Comparison of ENCODE assay signal across 1 cellular context in the genomic region with DNA sequence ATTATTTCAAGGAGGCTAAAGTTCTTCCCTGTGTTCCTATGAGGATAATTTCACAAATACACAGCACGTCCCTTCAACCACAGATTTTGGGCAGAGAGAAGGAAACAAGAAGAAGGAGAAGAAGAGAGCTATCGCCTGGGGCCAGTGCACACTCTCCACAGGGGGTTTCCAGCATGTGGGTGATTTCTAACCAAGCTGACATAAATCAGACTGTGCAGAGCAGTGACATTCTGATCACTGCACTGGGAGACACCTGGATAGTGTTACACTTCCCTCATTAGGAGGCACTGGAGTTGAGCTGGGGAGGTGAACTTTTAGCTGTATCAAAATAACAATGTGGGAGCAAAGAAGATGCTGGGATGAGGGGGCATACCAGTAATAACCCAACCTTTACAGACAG.
TF ChIP-seq lines count a peak whose summit lies in the region.

No MANE protein-coding gene starts in this region.

TF ChIP-seq in GM12878, 131 proteins besides CTCF, POLR2A, EP300 and RAD21 (continued from another document and continues in another):
- TF ChIP-seq MTA2 (IDR thresholded peaks at IDR 0.05; ENCODE audit: low read depth) (peak; percentile 47), GATAD2B (conservative IDR thresholded peaks at IDR 0.05; ENCODE audit: low read depth) (peak; percentile 53; the same call in 1 of the 2 replicates), CBX5 (IDR thresholded peaks at IDR 0.05; ENCODE audit: low read depth) (no peak), YY1 (IDR thresholded peaks at IDR 0.05; ENCODE audit: low read depth, low read length) (no peak), SIN3A (IDR thresholded peaks at IDR 0.05; ENCODE audit: low read depth, low read length) (no peak), RFX5 (IDR thresholded peaks at IDR 0.05; ENCODE audit: low read depth, low read length) (no peak), FOS (IDR thresholded peaks at IDR 0.05; ENCODE audit: borderline replicate concordance, extremely low read depth, insufficient read length) (no peak), HDAC6 (IDR thresholded peaks at IDR 0.05; ENCODE audit: unreplicated experiment) (no peak), MEF2A (IDR thresholded peaks at IDR 0.05; ENCODE audit: insufficient read depth, low read depth, low read length) (no peak), IKZF1 (conservative IDR thresholded peaks at IDR 0.05) (peak; percentile 75), SREBF1 (IDR thresholded peaks at IDR 0.05; ENCODE audit: low read length) (no peak), JUND (IDR thresholded peaks at IDR 0.05; ENCODE audit: low read depth, low read length) (no peak), IKZF2 (IDR thresholded peaks at IDR 0.05) (peak; percentile 63 to 70; a peak in 2 of 4 replicates), TCF3 (IDR thresholded peaks at IDR 0.05; ENCODE audit: borderline replicate concordance, insufficient read depth, low read depth, low read length) (no peak), GABPA (IDR thresholded peaks at IDR 0.05; ENCODE audit: low read depth) (no peak), SUPT20H (IDR thresholded peaks at IDR 0.05; ENCODE audit: borderline replicate concordance, control insufficient read depth, low read depth, low read length) (no peak), POLR2AphosphoS2 (IDR thresholded peaks at IDR 0.05; ENCODE audit: low read depth, low read length) (no peak), STAT3 (IDR thresholded peaks at IDR 0.05; ENCODE audit: low read depth, low read length) (no peak), SPI1 (IDR thresholded peaks at IDR 0.05; ENCODE audit: borderline replicate concordance, insufficient read depth, low read depth, low read length) (peak; percentile 26; the same call in 1 of the 2 replicates), CEBPB (IDR thresholded peaks at IDR 0.05; ENCODE audit: borderline replicate concordance in 1 of 2, low read depth in 2 of 2, low read length in 2 of 2) (no peak), TCF12 (IDR thresholded peaks at IDR 0.05; ENCODE audit: low read depth, low read length) (no peak), DPF2 (IDR thresholded peaks at IDR 0.05) (peak; percentile 64; the same call in 1 of the 2 replicates), PAX5 (IDR thresholded peaks at IDR 0.05; ENCODE audit: borderline replicate concordance, low read depth, low read length) (peak; percentile 38; the same call in 1 of the 2 replicates), ZNF274 (IDR thresholded peaks at IDR 0.05; ENCODE audit: insufficient read depth, insufficient read length) (no peak), STAT1 (conservative IDR thresholded peaks at IDR 0.05) (no peak), CBFB (IDR thresholded peaks at IDR 0.05; ENCODE audit: low read depth) (no peak), JUNB (IDR thresholded peaks at IDR 0.05) (no peak), HDAC2 (IDR thresholded peaks at IDR 0.05) (no peak), LARP7 (IDR thresholded peaks at IDR 0.05) (no peak), ASH2L (IDR thresholded peaks at IDR 0.05; ENCODE audit: borderline replicate concordance, low read depth) (no peak), TARDBP (IDR thresholded peaks at IDR 0.05; ENCODE audit: borderline replicate concordance) (no peak), NBN (IDR thresholded peaks at IDR 0.05) (0 out of 2 replicates have a peak, but pooled peaks have one; percentile 15), ZNF24 (IDR thresholded peaks at IDR 0.05) (no peak)
- TF ChIP-seq, protein P1, sequence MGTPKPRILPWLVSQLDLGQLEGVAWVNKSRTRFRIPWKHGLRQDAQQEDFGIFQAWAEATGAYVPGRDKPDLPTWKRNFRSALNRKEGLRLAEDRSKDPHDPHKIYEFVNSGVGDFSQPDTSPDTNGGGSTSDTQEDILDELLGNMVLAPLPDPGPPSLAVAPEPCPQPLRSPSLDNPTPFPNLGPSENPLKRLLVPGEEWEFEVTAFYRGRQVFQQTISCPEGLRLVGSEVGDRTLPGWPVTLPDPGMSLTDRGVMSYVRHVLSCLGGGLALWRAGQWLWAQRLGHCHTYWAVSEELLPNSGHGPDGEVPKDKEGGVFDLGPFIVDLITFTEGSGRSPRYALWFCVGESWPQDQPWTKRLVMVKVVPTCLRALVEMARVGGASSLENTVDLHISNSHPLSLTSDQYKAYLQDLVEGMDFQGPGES (IDR thresholded peaks at IDR 0.05) = no peak
- TF ChIP-seq, protein P2, sequence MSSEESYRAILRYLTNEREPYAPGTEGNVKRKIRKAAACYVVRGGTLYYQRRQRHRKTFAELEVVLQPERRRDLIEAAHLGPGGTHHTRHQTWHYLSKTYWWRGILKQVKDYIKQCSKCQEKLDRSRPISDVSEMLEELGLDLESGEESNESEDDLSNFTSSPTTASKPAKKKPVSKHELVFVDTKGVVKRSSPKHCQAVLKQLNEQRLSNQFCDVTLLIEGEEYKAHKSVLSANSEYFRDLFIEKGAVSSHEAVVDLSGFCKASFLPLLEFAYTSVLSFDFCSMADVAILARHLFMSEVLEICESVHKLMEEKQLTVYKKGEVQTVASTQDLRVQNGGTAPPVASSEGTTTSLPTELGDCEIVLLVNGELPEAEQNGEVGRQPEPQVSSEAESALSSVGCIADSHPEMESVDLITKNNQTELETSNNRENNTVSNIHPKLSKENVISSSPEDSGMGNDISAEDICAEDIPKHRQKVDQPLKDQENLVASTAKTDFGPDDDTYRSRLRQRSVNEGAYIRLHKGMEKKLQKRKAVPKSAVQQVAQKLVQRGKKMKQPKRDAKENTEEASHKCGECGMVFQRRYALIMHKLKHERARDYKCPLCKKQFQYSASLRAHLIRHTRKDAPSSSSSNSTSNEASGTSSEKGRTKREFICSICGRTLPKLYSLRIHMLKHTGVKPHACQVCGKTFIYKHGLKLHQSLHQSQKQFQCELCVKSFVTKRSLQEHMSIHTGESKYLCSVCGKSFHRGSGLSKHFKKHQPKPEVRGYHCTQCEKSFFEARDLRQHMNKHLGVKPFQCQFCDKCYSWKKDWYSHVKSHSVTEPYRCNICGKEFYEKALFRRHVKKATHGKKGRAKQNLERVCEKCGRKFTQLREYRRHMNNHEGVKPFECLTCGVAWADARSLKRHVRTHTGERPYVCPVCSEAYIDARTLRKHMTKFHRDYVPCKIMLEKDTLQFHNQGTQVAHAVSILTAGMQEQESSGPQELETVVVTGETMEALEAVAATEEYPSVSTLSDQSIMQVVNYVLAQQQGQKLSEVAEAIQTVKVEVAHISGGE (CRISPR knock-in tag; IDR thresholded peaks at IDR 0.05) = no peak
- TF ChIP-seq, protein P3, sequence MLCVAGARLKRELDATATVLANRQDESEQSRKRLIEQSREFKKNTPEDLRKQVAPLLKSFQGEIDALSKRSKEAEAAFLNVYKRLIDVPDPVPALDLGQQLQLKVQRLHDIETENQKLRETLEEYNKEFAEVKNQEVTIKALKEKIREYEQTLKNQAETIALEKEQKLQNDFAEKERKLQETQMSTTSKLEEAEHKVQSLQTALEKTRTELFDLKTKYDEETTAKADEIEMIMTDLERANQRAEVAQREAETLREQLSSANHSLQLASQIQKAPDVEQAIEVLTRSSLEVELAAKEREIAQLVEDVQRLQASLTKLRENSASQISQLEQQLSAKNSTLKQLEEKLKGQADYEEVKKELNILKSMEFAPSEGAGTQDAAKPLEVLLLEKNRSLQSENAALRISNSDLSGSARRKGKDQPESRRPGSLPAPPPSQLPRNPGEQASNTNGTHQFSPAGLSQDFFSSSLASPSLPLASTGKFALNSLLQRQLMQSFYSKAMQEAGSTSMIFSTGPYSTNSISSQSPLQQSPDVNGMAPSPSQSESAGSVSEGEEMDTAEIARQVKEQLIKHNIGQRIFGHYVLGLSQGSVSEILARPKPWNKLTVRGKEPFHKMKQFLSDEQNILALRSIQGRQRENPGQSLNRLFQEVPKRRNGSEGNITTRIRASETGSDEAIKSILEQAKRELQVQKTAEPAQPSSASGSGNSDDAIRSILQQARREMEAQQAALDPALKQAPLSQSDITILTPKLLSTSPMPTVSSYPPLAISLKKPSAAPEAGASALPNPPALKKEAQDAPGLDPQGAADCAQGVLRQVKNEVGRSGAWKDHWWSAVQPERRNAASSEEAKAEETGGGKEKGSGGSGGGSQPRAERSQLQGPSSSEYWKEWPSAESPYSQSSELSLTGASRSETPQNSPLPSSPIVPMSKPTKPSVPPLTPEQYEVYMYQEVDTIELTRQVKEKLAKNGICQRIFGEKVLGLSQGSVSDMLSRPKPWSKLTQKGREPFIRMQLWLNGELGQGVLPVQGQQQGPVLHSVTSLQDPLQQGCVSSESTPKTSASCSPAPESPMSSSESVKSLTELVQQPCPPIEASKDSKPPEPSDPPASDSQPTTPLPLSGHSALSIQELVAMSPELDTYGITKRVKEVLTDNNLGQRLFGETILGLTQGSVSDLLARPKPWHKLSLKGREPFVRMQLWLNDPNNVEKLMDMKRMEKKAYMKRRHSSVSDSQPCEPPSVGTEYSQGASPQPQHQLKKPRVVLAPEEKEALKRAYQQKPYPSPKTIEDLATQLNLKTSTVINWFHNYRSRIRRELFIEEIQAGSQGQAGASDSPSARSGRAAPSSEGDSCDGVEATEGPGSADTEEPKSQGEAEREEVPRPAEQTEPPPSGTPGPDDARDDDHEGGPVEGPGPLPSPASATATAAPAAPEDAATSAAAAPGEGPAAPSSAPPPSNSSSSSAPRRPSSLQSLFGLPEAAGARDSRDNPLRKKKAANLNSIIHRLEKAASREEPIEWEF (IDR thresholded peaks at IDR 0.05; ENCODE audit: insufficient replicate concordance, low read depth, low read length) = no peak
- TF ChIP-seq, protein P4, sequence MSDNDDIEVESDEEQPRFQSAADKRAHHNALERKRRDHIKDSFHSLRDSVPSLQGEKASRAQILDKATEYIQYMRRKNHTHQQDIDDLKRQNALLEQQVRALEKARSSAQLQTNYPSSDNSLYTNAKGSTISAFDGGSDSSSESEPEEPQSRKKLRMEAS (IDR thresholded peaks at IDR 0.05; ENCODE audit: low read depth, low read length) = no peak
- TF ChIP-seq, protein P5, sequence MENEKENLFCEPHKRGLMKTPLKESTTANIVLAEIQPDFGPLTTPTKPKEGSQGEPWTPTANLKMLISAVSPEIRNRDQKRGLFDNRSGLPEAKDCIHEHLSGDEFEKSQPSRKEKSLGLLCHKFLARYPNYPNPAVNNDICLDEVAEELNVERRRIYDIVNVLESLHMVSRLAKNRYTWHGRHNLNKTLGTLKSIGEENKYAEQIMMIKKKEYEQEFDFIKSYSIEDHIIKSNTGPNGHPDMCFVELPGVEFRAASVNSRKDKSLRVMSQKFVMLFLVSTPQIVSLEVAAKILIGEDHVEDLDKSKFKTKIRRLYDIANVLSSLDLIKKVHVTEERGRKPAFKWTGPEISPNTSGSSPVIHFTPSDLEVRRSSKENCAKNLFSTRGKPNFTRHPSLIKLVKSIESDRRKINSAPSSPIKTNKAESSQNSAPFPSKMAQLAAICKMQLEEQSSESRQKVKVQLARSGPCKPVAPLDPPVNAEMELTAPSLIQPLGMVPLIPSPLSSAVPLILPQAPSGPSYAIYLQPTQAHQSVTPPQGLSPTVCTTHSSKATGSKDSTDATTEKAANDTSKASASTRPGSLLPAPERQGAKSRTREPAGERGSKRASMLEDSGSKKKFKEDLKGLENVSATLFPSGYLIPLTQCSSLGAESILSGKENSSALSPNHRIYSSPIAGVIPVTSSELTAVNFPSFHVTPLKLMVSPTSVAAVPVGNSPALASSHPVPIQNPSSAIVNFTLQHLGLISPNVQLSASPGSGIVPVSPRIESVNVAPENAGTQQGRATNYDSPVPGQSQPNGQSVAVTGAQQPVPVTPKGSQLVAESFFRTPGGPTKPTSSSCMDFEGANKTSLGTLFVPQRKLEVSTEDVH (IDR thresholded peaks at IDR 0.05; ENCODE audit: low read depth, partially characterized antibody) = no peak
- TF ChIP-seq, protein P6, sequence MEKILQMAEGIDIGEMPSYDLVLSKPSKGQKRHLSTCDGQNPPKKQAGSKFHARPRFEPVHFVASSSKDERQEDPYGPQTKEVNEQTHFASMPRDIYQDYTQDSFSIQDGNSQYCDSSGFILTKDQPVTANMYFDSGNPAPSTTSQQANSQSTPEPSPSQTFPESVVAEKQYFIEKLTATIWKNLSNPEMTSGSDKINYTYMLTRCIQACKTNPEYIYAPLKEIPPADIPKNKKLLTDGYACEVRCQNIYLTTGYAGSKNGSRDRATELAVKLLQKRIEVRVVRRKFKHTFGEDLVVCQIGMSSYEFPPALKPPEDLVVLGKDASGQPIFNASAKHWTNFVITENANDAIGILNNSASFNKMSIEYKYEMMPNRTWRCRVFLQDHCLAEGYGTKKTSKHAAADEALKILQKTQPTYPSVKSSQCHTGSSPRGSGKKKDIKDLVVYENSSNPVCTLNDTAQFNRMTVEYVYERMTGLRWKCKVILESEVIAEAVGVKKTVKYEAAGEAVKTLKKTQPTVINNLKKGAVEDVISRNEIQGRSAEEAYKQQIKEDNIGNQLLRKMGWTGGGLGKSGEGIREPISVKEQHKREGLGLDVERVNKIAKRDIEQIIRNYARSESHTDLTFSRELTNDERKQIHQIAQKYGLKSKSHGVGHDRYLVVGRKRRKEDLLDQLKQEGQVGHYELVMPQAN (conservative IDR thresholded peaks at IDR 0.05) = no peak
- TF ChIP-seq, protein P7, sequence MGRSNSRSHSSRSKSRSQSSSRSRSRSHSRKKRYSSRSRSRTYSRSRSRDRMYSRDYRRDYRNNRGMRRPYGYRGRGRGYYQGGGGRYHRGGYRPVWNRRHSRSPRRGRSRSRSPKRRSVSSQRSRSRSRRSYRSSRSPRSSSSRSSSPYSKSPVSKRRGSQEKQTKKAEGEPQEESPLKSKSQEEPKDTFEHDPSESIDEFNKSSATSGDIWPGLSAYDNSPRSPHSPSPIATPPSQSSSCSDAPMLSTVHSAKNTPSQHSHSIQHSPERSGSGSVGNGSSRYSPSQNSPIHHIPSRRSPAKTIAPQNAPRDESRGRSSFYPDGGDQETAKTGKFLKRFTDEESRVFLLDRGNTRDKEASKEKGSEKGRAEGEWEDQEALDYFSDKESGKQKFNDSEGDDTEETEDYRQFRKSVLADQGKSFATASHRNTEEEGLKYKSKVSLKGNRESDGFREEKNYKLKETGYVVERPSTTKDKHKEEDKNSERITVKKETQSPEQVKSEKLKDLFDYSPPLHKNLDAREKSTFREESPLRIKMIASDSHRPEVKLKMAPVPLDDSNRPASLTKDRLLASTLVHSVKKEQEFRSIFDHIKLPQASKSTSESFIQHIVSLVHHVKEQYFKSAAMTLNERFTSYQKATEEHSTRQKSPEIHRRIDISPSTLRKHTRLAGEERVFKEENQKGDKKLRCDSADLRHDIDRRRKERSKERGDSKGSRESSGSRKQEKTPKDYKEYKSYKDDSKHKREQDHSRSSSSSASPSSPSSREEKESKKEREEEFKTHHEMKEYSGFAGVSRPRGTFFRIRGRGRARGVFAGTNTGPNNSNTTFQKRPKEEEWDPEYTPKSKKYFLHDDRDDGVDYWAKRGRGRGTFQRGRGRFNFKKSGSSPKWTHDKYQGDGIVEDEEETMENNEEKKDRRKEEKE (IDR thresholded peaks at IDR 0.05) = no peak
- TF ChIP-seq, protein P8, sequence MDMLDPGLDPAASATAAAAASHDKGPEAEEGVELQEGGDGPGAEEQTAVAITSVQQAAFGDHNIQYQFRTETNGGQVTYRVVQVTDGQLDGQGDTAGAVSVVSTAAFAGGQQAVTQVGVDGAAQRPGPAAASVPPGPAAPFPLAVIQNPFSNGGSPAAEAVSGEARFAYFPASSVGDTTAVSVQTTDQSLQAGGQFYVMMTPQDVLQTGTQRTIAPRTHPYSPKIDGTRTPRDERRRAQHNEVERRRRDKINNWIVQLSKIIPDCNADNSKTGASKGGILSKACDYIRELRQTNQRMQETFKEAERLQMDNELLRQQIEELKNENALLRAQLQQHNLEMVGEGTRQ (IDR thresholded peaks at IDR 0.05; ENCODE audit: borderline replicate concordance, low read depth, low read length) = no peak
- TF ChIP-seq, protein P9, sequence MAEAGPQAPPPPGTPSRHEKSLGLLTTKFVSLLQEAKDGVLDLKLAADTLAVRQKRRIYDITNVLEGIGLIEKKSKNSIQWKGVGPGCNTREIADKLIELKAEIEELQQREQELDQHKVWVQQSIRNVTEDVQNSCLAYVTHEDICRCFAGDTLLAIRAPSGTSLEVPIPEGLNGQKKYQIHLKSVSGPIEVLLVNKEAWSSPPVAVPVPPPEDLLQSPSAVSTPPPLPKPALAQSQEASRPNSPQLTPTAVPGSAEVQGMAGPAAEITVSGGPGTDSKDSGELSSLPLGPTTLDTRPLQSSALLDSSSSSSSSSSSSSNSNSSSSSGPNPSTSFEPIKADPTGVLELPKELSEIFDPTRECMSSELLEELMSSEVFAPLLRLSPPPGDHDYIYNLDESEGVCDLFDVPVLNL (IDR thresholded peaks at IDR 0.05; ENCODE audit: low read depth, low read length) = no peak
